Comparison of ENCODE assay signal across 14 cellular contexts in the genomic region with DNA sequence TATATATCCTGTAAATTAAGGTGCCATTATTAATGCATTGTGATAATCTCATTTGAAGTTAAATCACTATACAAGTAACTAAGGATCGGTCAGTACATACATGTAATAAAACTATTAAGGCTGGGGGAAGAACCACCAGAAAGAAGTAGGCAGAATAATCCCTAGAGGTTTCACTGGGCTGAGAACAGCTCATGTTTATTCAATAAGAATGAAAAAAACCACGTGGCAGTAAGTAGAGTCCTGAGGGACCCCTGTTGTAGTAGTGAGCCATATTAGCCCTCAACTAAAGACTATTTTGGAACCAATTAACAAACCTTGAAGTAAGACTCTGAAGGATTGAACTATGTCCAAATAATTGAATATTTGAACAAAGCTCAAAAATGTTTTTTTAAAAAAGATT. TPM values are rescaled to one million over a fixed set of nuclear protein-coding genes. Genes with fewer than 3 reads are reported as not detected.
DNase-seq lines count a peak whose midpoint lies in the region; ATAC-seq lines count a peak whose summit lies in the region.
"Had no signal": no experiment of that assay in that cellular context is flagged by ENCODE, and none has a peak within 500 bp of the region (broad histone marks: within the 10 kb centered on the region; RNA-seq: fewer than 3 reads in every experiment).

No MANE protein-coding gene starts in this region.

- peak; percentile 25 to 27 for ATAC-seq in stimulated activated naive B cell treated with anti-CD40 and anti-IgM and Interleukin-4, amounts not matched to agents 10 μg/mL and 1 μg/mL and 100 μg/mL, for 72 hours (replicated peaks)
- ATAC-seq: A549 had no signal

- POLR2A ChIA-PET in activated CD4-positive, alpha-beta memory T cell treated with anti-CD3 and anti-CD28 coated beads for 36 hours (lab: Charles Lee) = no interaction called here

- H3K4me3 Mint-ChIP-seq in stimulated activated naive B cell treated with anti-CD40 and anti-IgM and Interleukin-4, amounts not matched to agents 10 μg/mL and 1 μg/mL and 100 μg/mL, for 72 hours = no peak overlapping the region
- no peak overlapping the region for H3K4me3 Mint-ChIP-seq in activated CD4-positive, alpha-beta memory T cell treated with anti-CD3 and anti-CD28 coated beads for 36 hours
- H3K4me3 Mint-ChIP-seq: CD14-positive monocyte; CD4-positive, alpha-beta memory T cell had no signal

- DNase-seq in DMS 273 (lab: John Stamatoyannopoulos, UW; ENCODE audit: unreplicated experiment) (peak; percentile 34), DMS 273 treated with DMSO at 0.1 percent for 48 hours (lab: John Stamatoyannopoulos, UW) (no peak), fibroblast of peridontal ligament (ENCODE audit: extremely low read depth) (peak; percentile 59), NCI-H446 treated with DMSO at 0.1 percent for 48 hours (lab: John Stamatoyannopoulos, UW) (no peak), NCI-H345 treated with DMSO at 0.1 percent for 48 hours (lab: John Stamatoyannopoulos, UW; ENCODE audit: unreplicated experiment) (no peak)
- no peak for DNase-seq in stimulated activated naive B cell treated with anti-CD40 and anti-IgM and Interleukin-4, amounts not matched to agents 10 μg/mL and 1 μg/mL and 100 μg/mL, for 72 hours
- DNase-seq in activated CD4-positive, alpha-beta memory T cell treated with anti-CD3 and anti-CD28 coated beads for 36 hours = no peak
- DNase-seq: Calu3; CD4-positive, alpha-beta memory T cell; GM23248 had no signal

- CTCF ChIA-PET in activated CD4-positive, alpha-beta memory T cell treated with anti-CD3 and anti-CD28 coated beads for 36 hours (lab: Charles Lee) = interaction anchor here (1.1 to 1.5 kb wide), 2 partner anchors 17 to 73 kb away, joined by 3 to 5 read pairs; no protein-coding TSS in a partner anchor

- H3K27ac Mint-ChIP-seq in stimulated activated naive B cell treated with anti-CD40 and anti-IgM and Interleukin-4, amounts not matched to agents 10 μg/mL and 1 μg/mL and 100 μg/mL, for 72 hours = no peak overlapping the region
- H3K27ac Mint-ChIP-seq in activated CD4-positive, alpha-beta memory T cell treated with anti-CD3 and anti-CD28 coated beads for 36 hours = no peak overlapping the region
- H3K27ac Mint-ChIP-seq: CD14-positive monocyte had no signal

- H3K9me3 Mint-ChIP-seq in stimulated activated naive B cell treated with anti-CD40 and anti-IgM and Interleukin-4, amounts not matched to agents 10 μg/mL and 1 μg/mL and 100 μg/mL, for 72 hours = no peaks in the 10 kb centered on the region
- no peaks in the 10 kb centered on the region for H3K9me3 Mint-ChIP-seq in activated CD4-positive, alpha-beta memory T cell treated with anti-CD3 and anti-CD28 coated beads for 36 hours
- H3K9me3 Mint-ChIP-seq: CD4-positive, alpha-beta memory T cell had no signal

- peaks cover 18 to 46% of the 10 kb centered on the region in 2 donors for H3K36me3 Mint-ChIP-seq in stimulated activated naive B cell treated with anti-CD40 and anti-IgM and Interleukin-4, amounts not matched to agents 10 μg/mL and 1 μg/mL and 100 μg/mL, for 72 hours
- peaks cover 14% of the 10 kb centered on the region for H3K36me3 Mint-ChIP-seq in activated CD4-positive, alpha-beta memory T cell treated with anti-CD3 and anti-CD28 coated beads for 36 hours

- intact Hi-C loops in activated CD4-positive, alpha-beta memory T cell treated with anti-CD3 and anti-CD28 coated beads for 36 hours (cut with micrococcal nuclease) = no loop called here

- peaks cover 1 to 8% of the 10 kb centered on the region in 2 donors for H3K4me1 Mint-ChIP-seq in stimulated activated naive B cell treated with anti-CD40 and anti-IgM and Interleukin-4, amounts not matched to agents 10 μg/mL and 1 μg/mL and 100 μg/mL, for 72 hours
- no peaks in the 10 kb centered on the region for H3K4me1 Mint-ChIP-seq in activated CD4-positive, alpha-beta memory T cell treated with anti-CD3 and anti-CD28 coated beads for 36 hours (ENCODE audit: low read depth)
- H3K4me1 Mint-ChIP-seq: CD14-positive monocyte had no signal

- H3K27me3 Mint-ChIP-seq in stimulated activated naive B cell treated with anti-CD40 and anti-IgM and Interleukin-4, amounts not matched to agents 10 μg/mL and 1 μg/mL and 100 μg/mL, for 72 hours = no peaks in the 10 kb centered on the region
- no peaks in the 10 kb centered on the region for H3K27me3 Mint-ChIP-seq in activated CD4-positive, alpha-beta memory T cell treated with anti-CD3 and anti-CD28 coated beads for 36 hours
- H3K27me3 Mint-ChIP-seq: CD4-positive, alpha-beta memory T cell had no signal

RNA-seq across cellular contexts. Expression of a gene that starts 46.9 kb away (rescaled TPM):
- not detected for total RNA-seq in activated CD4-positive, alpha-beta memory T cell treated with anti-CD3 and anti-CD28 coated beads for 36 hours
- total RNA-seq: Calu3; CD4-positive, alpha-beta memory T cell; GM23248; H4; HT-29 had no signal

Comparison
In these comparisons a context has a peak if more than half of its experiments do, and no peak if none do; other contexts are left out.
1. DNase-seq: peak in DMS 273 (single experiment) and fibroblast of peridontal ligament (single experiment); none in DMS 273 treated with DMSO at 0.1 percent for 48 hours (single experiment), stimulated activated naive B cell treated with anti-CD40 and anti-IgM and Interleukin-4, amounts not matched to agents 10 μg/mL and 1 μg/mL and 100 μg/mL, for 72 hours (single experiment), activated CD4-positive, alpha-beta memory T cell treated with anti-CD3 and anti-CD28 coated beads for 36 hours (single experiment), NCI-H446 treated with DMSO at 0.1 percent for 48 hours (single experiment) and NCI-H345 treated with DMSO at 0.1 percent for 48 hours (single experiment).